In genomic region chr4:99808260-99808857, GRCh38 we compare ENCODE assay signal across 8 cellular contexts. TPM values are rescaled to one million over a fixed set of nuclear protein-coding genes. Genes with fewer than 3 reads are reported as not detected.
DNase-seq lines count a peak whose midpoint lies in the region; ATAC-seq and TF ChIP-seq lines count a peak whose summit lies in the region.

No MANE protein-coding gene starts in this region.

- H3K27ac ChIP-seq in gastrocnemius medialis, result peak overlapping the region in 1 of 4 donors; percentile 51

- ATAC-seq in GM19467 (IDR thresholded peaks at IDR 0.05; ENCODE audit: unreplicated experiment) (peak; percentile 87), HG03469 (IDR thresholded peaks at IDR 0.05; ENCODE audit: unreplicated experiment) (peak; percentile 89), gastrocnemius medialis (peak; percentile 85 to 94)

- intact Hi-C loops in gastrocnemius medialis (cut with DNase I; ENCODE audit: low total_unique reads), result loop anchor here (1.0 to 5.0 kb wide), 3 partner anchors 141 to 247 kb away; no protein-coding TSS in a partner anchor

- H3K4me3 ChIP-seq in gastrocnemius medialis, result no peak overlapping the region

- DNase-seq in D341Med (ENCODE audit: low spot score) (peak; percentile 80), RPMI8226 (peak; percentile 42), glomerular visceral epithelial cell (ENCODE audit: extremely low spot score) (peak; percentile 56), gastrocnemius medialis (peak; percentile 55 to 77), NCI-H128 (lab: John Stamatoyannopoulos, UW; ENCODE audit: unreplicated experiment) (no peak)
- peak; percentile 36 to 44 for DNase-seq in activated T-helper 1 cell treated with anti-CD3 and anti-CD28 coated beads, Interleukin-2, amount 50 U/mL, for 16 hours (ENCODE audit: low read depth in 1 of 2, low spot score in 1 of 2)

- in situ Hi-C loops in gastrocnemius medialis (cut with MboI; ENCODE audit: low sequenced_read_pairs in 4 of 4), result loop anchor here (5.0 to 10.0 kb wide), 3 partner anchors 154 to 254 kb away; partner anchors contain the start of gene C4orf54 (in 1 of the 4)

- no peak for TF ChIP-seq POLR2A in gastrocnemius medialis (IDR thresholded peaks at IDR 0.05)

- H3K4me1 ChIP-seq in gastrocnemius medialis, result peaks cover 18 to 21% of the 10 kb centered on the region in 2 donors

- no peaks in the 10 kb centered on the region for H3K27me3 ChIP-seq in gastrocnemius medialis

- TF ChIP-seq CTCF in gastrocnemius medialis (IDR thresholded peaks at IDR 0.05 in 4 of 5, conservative IDR thresholded peaks at IDR 0.05 in 1 of 5), result peak; percentile 74 to 82 (median 78)

- H3K36me3 ChIP-seq in gastrocnemius medialis, result no peaks in the 10 kb centered on the region

- H3K9me3 ChIP-seq in gastrocnemius medialis, result no peaks in the 10 kb centered on the region

RNA-seq across cellular contexts. Expression of gene DAPP1, which starts 8.3 kb away (rescaled TPM):
- 1 to 10 TPM in 1 of 4 donors, under 1 TPM in 3; 0.15 to 1.3 (median 0.72) TPM for total RNA-seq in gastrocnemius medialis
